15 cellular contexts compared by ENCODE assay signal in genomic region chr15:101394654-101395053, GRCh38.
A peak's percentile ranks its signal among the peaks of the same experiment; 100 is the strongest.
DNase-seq lines count a peak whose midpoint lies in the region; ATAC-seq and TF ChIP-seq lines count a peak whose summit lies in the region.
"Had no signal": no experiment of that assay in that cellular context is flagged by ENCODE, and none has a peak within 500 bp of the region (broad histone marks: within the 10 kb centered on the region; RNA-seq: fewer than 3 reads in every experiment).

No MANE protein-coding gene starts in this region.

- 84% methylated on average over 6 of the region's 11 CpGs for WGBS in suprapubic skin

- H3K27ac ChIP-seq in suprapubic skin, result no peak overlapping the region
- H3K27ac ChIP-seq: 22Rv1 had no signal

- H3K27ac Mint-ChIP-seq in activated B cell treated with CpG ODN at 0.5 μM for 24 hours, result no peak overlapping the region
- H3K27ac Mint-ChIP-seq: CD4-positive, alpha-beta T cell had no signal

- H3K9me3 ChIP-seq in suprapubic skin, result no peaks in the 10 kb centered on the region

- H3K27me3 Mint-ChIP-seq in activated B cell treated with CpG ODN at 0.5 μM for 24 hours, result peaks cover 34% of the 10 kb centered on the region

- TF ChIP-seq CTCF in activated B cell treated with CpG ODN at 0.5 μM for 24 hours (IDR thresholded peaks at IDR 0.05) (no peak), suprapubic skin (IDR thresholded peaks at IDR 0.05) (no peak)

- H3K36me3 ChIP-seq in suprapubic skin, result no peaks in the 10 kb centered on the region

- no peak for ATAC-seq in activated B cell treated with CpG ODN at 0.5 μM for 24 hours (ENCODE audit: low read depth)
- ATAC-seq in left lobe of liver, result no peak
- ATAC-seq in left cardiac atrium, result no peak
- ATAC-seq: HCT116 had no signal

- H3K4me3 ChIP-seq in suprapubic skin, result no peak overlapping the region

- TF ChIP-seq POLR2A in suprapubic skin (IDR thresholded peaks at IDR 0.05), result no peak

- DNase-seq in activated CD8-positive, alpha-beta memory T cell treated with anti-CD3 and anti-CD28 coated beads, Interleukin-2, amount 50 U/mL, for 48 hours, result peak; percentile 4
- no peak for DNase-seq in activated CD8-positive, alpha-beta memory T cell treated with anti-CD3 and anti-CD28 coated beads for 24 hours
- DNase-seq in activated B cell treated with CpG ODN at 0.5 μM for 24 hours, result peak; percentile 4
- DNase-seq in left lobe of liver (ENCODE audit: low spot score), result peak; percentile 30
- DNase-seq in suprapubic skin (ENCODE audit: low spot score in 2 of 2), result peak; percentile 29 to 38
- DNase-seq in 8988T, result no peak
- DNase-seq in superior temporal gyrus (ENCODE audit: extremely low spot score), result no peak
- DNase-seq in left cardiac atrium, result no peak
- DNase-seq: AML-193; C1 segment of cervical spinal cord; Calu3; CD4-positive, alpha-beta T cell; DMS 273 treated with DMSO at 0.1 percent for 48 hours had no signal

- CTCF ChIA-PET in activated B cell treated with CpG ODN at 0.5 μM for 24 hours (lab: Charles Lee), result no interaction called here

- peaks cover 36% of the 10 kb centered on the region for H3K4me1 Mint-ChIP-seq in activated B cell treated with CpG ODN at 0.5 μM for 24 hours

- no peak for TF ChIP-seq EP300 in suprapubic skin (IDR thresholded peaks at IDR 0.05)

- no peak overlapping the region for H3K4me3 Mint-ChIP-seq in activated B cell treated with CpG ODN at 0.5 μM for 24 hours
- H3K4me3 Mint-ChIP-seq: CD4-positive, alpha-beta T cell had no signal

- H3K4me1 ChIP-seq in suprapubic skin, result no peaks in the 10 kb centered on the region

- intact Hi-C loops in activated B cell treated with CpG ODN at 0.5 μM for 24 hours (cut with micrococcal nuclease), result no loop called here
- intact Hi-C loops in left cardiac atrium (cut with DNase I), result no loop called here

- H3K36me3 Mint-ChIP-seq in activated B cell treated with CpG ODN at 0.5 μM for 24 hours (ENCODE audit: low read depth), result no peaks in the 10 kb centered on the region

- no peaks in the 10 kb centered on the region for H3K9me3 Mint-ChIP-seq in activated B cell treated with CpG ODN at 0.5 μM for 24 hours
- H3K9me3 Mint-ChIP-seq: CD4-positive, alpha-beta T cell had no signal

- H3K27me3 ChIP-seq in suprapubic skin, result peaks cover 3% of the 10 kb centered on the region

- POLR2A ChIA-PET in activated B cell treated with CpG ODN at 0.5 μM for 24 hours (lab: Charles Lee), result no interaction called here

Comparison
In these comparisons a context has a peak if more than half of its experiments do, and no peak if none do; other contexts are left out.
1. DNase-seq: peak in activated CD8-positive, alpha-beta memory T cell treated with anti-CD3 and anti-CD28 coated beads, Interleukin-2, amount 50 U/mL, for 48 hours (single experiment), activated B cell treated with CpG ODN at 0.5 μM for 24 hours (single experiment), left lobe of liver (single experiment) and suprapubic skin (2 of 2); none in activated CD8-positive, alpha-beta memory T cell treated with anti-CD3 and anti-CD28 coated beads for 24 hours (single experiment), 8988T (single experiment), superior temporal gyrus (single experiment) and left cardiac atrium (single experiment).